1 cellular context compared by ENCODE assay signal in genomic region chr22:36286096-36286957, GRCh38.
TF ChIP-seq lines count a peak whose summit lies in the region.

No MANE protein-coding gene starts in this region.

TF ChIP-seq in K562, 482 proteins besides CTCF, POLR2A, EP300 and RAD21 (continued from another document):
- TF ChIP-seq, protein P1, sequence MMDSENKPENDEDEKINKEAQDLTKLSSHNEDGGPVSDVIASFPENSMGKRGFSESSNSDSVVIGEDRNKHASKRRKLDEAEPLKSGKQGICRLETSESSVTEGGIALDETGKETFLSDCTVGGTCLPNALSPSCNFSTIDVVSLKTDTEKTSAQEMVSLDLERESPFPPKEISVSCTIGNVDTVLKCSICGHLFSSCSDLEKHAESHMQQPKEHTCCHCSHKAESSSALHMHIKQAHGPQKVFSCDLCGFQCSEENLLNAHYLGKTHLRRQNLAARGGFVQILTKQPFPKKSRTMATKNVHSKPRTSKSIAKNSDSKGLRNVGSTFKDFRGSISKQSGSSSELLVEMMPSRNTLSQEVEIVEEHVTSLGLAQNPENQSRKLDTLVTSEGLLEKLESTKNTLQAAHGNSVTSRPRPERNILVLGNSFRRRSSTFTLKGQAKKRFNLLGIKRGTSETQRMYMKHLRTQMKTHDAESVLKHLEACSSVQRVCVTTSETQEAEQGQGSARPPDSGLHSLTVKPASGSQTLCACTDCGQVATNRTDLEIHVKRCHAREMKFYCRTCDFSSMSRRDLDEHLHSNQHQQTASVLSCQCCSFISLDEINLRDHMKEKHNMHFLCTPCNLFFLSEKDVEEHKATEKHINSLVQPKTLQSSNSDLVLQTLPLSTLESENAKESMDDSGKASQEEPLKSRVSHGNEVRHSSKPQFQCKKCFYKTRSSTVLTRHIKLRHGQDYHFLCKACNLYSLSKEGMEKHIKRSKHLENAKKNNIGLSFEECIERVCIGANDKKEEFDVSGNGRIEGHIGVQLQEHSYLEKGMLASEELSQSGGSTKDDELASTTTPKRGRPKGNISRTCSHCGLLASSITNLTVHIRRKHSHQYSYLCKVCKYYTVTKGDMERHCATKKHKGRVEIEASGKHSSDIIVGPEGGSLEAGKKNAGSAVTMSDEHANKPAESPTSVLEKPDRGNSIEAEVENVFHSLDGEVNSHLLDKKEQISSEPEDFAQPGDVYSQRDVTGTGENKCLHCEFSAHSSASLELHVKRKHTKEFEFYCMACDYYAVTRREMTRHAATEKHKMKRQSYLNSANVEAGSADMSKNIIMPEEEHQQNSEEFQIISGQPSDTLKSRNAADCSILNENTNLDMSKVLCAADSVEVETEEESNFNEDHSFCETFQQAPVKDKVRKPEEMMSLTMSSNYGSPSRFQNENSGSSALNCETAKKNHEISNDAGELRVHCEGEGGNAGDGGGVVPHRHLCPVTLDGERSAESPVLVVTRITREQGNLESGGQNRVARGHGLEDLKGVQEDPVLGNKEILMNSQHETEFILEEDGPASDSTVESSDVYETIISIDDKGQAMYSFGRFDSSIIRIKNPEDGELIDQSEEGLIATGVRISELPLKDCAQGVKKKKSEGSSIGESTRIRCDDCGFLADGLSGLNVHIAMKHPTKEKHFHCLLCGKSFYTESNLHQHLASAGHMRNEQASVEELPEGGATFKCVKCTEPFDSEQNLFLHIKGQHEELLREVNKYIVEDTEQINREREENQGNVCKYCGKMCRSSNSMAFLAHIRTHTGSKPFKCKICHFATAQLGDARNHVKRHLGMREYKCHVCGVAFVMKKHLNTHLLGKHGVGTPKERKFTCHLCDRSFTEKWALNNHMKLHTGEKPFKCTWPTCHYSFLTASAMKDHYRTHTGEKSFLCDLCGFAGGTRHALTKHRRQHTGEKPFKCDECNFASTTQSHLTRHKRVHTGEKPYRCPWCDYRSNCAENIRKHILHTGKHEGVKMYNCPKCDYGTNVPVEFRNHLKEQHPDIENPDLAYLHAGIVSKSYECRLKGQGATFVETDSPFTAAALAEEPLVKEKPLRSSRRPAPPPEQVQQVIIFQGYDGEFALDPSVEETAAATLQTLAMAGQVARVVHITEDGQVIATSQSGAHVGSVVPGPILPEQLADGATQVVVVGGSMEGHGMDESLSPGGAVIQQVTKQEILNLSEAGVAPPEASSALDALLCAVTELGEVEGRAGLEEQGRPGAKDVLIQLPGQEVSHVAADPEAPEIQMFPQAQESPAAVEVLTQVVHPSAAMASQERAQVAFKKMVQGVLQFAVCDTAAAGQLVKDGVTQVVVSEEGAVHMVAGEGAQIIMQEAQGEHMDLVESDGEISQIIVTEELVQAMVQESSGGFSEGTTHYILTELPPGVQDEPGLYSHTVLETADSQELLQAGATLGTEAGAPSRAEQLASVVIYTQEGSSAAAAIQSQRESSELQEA (IDR thresholded peaks at IDR 0.05; ENCODE audit: low read depth) = peak; percentile 78
- no peak for TF ChIP-seq CBX8 (IDR thresholded peaks at IDR 0.05; ENCODE audit: borderline replicate concordance, extremely low read depth, low read depth, low read length, poor library complexity, severe bottlenecking)
- no peak for TF ChIP-seq HBP1 (CRISPR knock-in tag; IDR thresholded peaks at IDR 0.05)
- peak; percentile 42; the same call in 1 of the 2 replicates for TF ChIP-seq POLR2G (IDR thresholded peaks at IDR 0.05; ENCODE audit: low read depth, low read length)
- TF ChIP-seq NCOA2 (IDR thresholded peaks at IDR 0.05; ENCODE audit: partially characterized antibody in 2 of 2) = no peak
- no peak for TF ChIP-seq RBBP5 (IDR thresholded peaks at IDR 0.05; ENCODE audit: borderline replicate concordance, insufficient read depth, low read length, poor library complexity, severe bottlenecking)
- TF ChIP-seq HDGF (IDR thresholded peaks at IDR 0.05) = peak; percentile 53
- TF ChIP-seq, protein P2, sequence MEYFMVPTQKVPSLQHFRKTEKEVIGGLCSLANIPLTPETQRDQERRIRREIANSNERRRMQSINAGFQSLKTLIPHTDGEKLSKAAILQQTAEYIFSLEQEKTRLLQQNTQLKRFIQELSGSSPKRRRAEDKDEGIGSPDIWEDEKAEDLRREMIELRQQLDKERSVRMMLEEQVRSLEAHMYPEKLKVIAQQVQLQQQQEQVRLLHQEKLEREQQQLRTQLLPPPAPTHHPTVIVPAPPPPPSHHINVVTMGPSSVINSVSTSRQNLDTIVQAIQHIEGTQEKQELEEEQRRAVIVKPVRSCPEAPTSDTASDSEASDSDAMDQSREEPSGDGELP (CRISPR knock-in tag; IDR thresholded peaks at IDR 0.05; ENCODE audit: borderline replicate concordance) = peak; percentile 79
- no peak for TF ChIP-seq RHOXF2B (CRISPR knock-in tag; conservative IDR thresholded peaks at IDR 0.05)
- TF ChIP-seq, protein P3, sequence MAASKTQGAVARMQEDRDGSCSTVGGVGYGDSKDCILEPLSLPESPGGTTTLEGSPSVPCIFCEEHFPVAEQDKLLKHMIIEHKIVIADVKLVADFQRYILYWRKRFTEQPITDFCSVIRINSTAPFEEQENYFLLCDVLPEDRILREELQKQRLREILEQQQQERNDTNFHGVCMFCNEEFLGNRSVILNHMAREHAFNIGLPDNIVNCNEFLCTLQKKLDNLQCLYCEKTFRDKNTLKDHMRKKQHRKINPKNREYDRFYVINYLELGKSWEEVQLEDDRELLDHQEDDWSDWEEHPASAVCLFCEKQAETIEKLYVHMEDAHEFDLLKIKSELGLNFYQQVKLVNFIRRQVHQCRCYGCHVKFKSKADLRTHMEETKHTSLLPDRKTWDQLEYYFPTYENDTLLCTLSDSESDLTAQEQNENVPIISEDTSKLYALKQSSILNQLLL (CRISPR knock-in tag; IDR thresholded peaks at IDR 0.05; ENCODE audit: borderline replicate concordance) = no peak
- peak; percentile 98 for TF ChIP-seq ZKSCAN1 (IDR thresholded peaks at IDR 0.05; ENCODE audit: low read depth, low read length)
- TF ChIP-seq SMC3 (conservative IDR thresholded peaks at IDR 0.05; ENCODE audit: insufficient read depth, low read depth, low read length) = peak; percentile 92
- no peak for TF ChIP-seq ERF (CRISPR knock-in tag; IDR thresholded peaks at IDR 0.05)
- no peak for TF ChIP-seq TAF15 (IDR thresholded peaks at IDR 0.05; ENCODE audit: low read depth, low read length)
- no peak for TF ChIP-seq PYGO2 (tag; IDR thresholded peaks at IDR 0.05)
- TF ChIP-seq MYC (IDR thresholded peaks at IDR 0.05; ENCODE audit: low read depth, low read length) = 0 out of 2 replicates have a peak, but pooled peaks have one; percentile 16
- TF ChIP-seq MYC (CRISPR knock-in tag; IDR thresholded peaks at IDR 0.05; ENCODE audit: borderline replicate concordance, low read depth) = no peak
- peak; percentile 41 for TF ChIP-seq CTCFL (IDR thresholded peaks at IDR 0.05; ENCODE audit: borderline replicate concordance, insufficient read depth, low read depth, low read length, poor library complexity, severe bottlenecking)
- 0 out of 2 replicates have a peak, but pooled peaks have one; percentile 46 for TF ChIP-seq KLF13 (tag; IDR thresholded peaks at IDR 0.05; ENCODE audit: borderline replicate concordance, low read depth)
- peak in 1 of 2 experiments; percentile 24; a peak in 1 of 4 replicates for TF ChIP-seq RCOR1 (IDR thresholded peaks at IDR 0.05; ENCODE audit: borderline replicate concordance in 1 of 2, low read depth in 2 of 2, low read length in 2 of 2)
- TF ChIP-seq SP1 (CRISPR knock-in tag; IDR thresholded peaks at IDR 0.05) = 0 out of 2 replicates have a peak, but pooled peaks have one; percentile 36
- peak; percentile 53; the same call in 1 of the 2 replicates for TF ChIP-seq STAG1 (CRISPR knock-in tag; IDR thresholded peaks at IDR 0.05; ENCODE audit: borderline replicate concordance)
- no peak for TF ChIP-seq EP400 (IDR thresholded peaks at IDR 0.05)
- TF ChIP-seq YY1 (IDR thresholded peaks at IDR 0.05; ENCODE audit: borderline replicate concordance in 1 of 3, control insufficient read depth in 1 of 3, extremely low read depth in 1 of 3, insufficient read depth in 3 of 3, insufficient read length in 1 of 3, insufficient replicate concordance in 2 of 3, low read depth in 1 of 3, low read length in 2 of 3) = peak in 1 of 3 experiments; percentile 43
- no peak for TF ChIP-seq ZC3H4 (CRISPR knock-in tag; IDR thresholded peaks at IDR 0.05; ENCODE audit: borderline replicate concordance)
- peak in 1 of 2 experiments; percentile 74; a peak in 2 of 4 replicates for TF ChIP-seq MAZ (CRISPR knock-in tag; conservative IDR thresholded peaks at IDR 0.05 in 1 of 2, IDR thresholded peaks at IDR 0.05 in 1 of 2)
- TF ChIP-seq TAL1 (IDR thresholded peaks at IDR 0.05) = no peak
